ENCODE assay signal across 8 cellular contexts in genomic region chr1:40404670-40405462, GRCh38. TPM values are rescaled to one million over a fixed set of nuclear protein-coding genes. Genes with fewer than 3 reads are reported as not detected.
DNase-seq lines count a peak whose midpoint lies in the region; ATAC-seq, FAIRE-seq and TF ChIP-seq lines count a peak whose summit lies in the region.

No MANE protein-coding gene starts in this region.

- ATAC-seq in HG03097 (IDR thresholded peaks at IDR 0.05; ENCODE audit: low FRiP score, unreplicated experiment) (peak; percentile 42), HG03025 (IDR thresholded peaks at IDR 0.05; ENCODE audit: low FRiP score, unreplicated experiment) (no peak), GM21619 (IDR thresholded peaks at IDR 0.05; ENCODE audit: unreplicated experiment) (no peak)

- H3K79me2 ChIP-seq in astrocyte (ENCODE audit: insufficient read depth, low read length): peaks cover 30% of the 10 kb centered on the region

- no peak overlapping the region for H3K4me3 Mint-ChIP-seq in astrocyte (ENCODE audit: unreplicated experiment)

- no peaks in the 10 kb centered on the region for H3K9me3 Mint-ChIP-seq in astrocyte (ENCODE audit: unreplicated experiment)

- H3K4me1 Mint-ChIP-seq in astrocyte (ENCODE audit: low read depth, unreplicated experiment): no peaks in the 10 kb centered on the region

- H4K20me1 ChIP-seq in astrocyte (ENCODE audit: insufficient read depth, low read length): peaks cover 38% of the 10 kb centered on the region

- H3K9me3 ChIP-seq in NT2/D1 (ENCODE audit: insufficient read depth, low read length) (no peaks in the 10 kb centered on the region), astrocyte (ENCODE audit: insufficient read depth, low read depth, low read length) (no peaks in the 10 kb centered on the region)

- no peaks in the 10 kb centered on the region for H3K27me3 ChIP-seq in NT2/D1 (ENCODE audit: insufficient read depth, insufficient read length)
- H3K27me3 ChIP-seq in astrocyte (ENCODE audit: insufficient read depth, low read length): no peaks in the 10 kb centered on the region

- H3K4me3 ChIP-seq in NT2/D1 (ENCODE audit: insufficient read length, low read depth) (no peak overlapping the region), astrocyte (ENCODE audit: insufficient read depth, low read depth, low read length) (no peak overlapping the region)

- no peak overlapping the region for H3K9ac ChIP-seq in NT2/D1 (ENCODE audit: insufficient read length, low read depth)
- no peak overlapping the region for H3K9ac ChIP-seq in astrocyte (ENCODE audit: low read length)

- H3K27ac Mint-ChIP-seq in astrocyte (ENCODE audit: unreplicated experiment): no peak overlapping the region

- TF ChIP-seq CTCF in astrocyte (IDR thresholded peaks at IDR 0.05; ENCODE audit: insufficient read depth, low read depth, low read length): peak; percentile 91

- peaks cover 2% of the 10 kb centered on the region for H3K4me1 ChIP-seq in NT2/D1 (ENCODE audit: insufficient read depth, insufficient read length)
- no peaks in the 10 kb centered on the region for H3K4me1 ChIP-seq in astrocyte (ENCODE audit: insufficient read depth, low read length)

- no peak overlapping the region for H2AFZ ChIP-seq in astrocyte (ENCODE audit: low read depth, low read length)

- H3K27me3 Mint-ChIP-seq in astrocyte (ENCODE audit: low read depth, unreplicated experiment): no peaks in the 10 kb centered on the region

- H3K4me2 ChIP-seq in astrocyte (ENCODE audit: low read length): peak overlapping the region; percentile 10

- H3K36me3 ChIP-seq in NT2/D1 (ENCODE audit: insufficient read depth, insufficient read length, low read length): peaks cover 3% of the 10 kb centered on the region
- peaks cover 3% of the 10 kb centered on the region for H3K36me3 ChIP-seq in astrocyte (ENCODE audit: insufficient read depth, low read length)

- H3K27ac ChIP-seq in astrocyte (ENCODE audit: low read depth, low read length): no peak overlapping the region

- peak; percentile 99 for DNase-seq in DMS 273 treated with DMSO at 0.1 percent for 48 hours (lab: John Stamatoyannopoulos, UW)
- DNase-seq in NT2/D1 (ENCODE audit: low read depth, low spot score): peak; percentile 57
- peak; percentile 35 for DNase-seq in astrocyte (ENCODE audit: low read depth)
- peak; percentile 23 to 87 for DNase-seq in hippocampal formation (lab: John Stamatoyannopoulos, UW)
- peak in 5 of 6 experiments; percentile 30 to 84 (median 74) for DNase-seq in stimulated activated naive CD4-positive, alpha-beta T cell (lab: John Stamatoyannopoulos, UW)

- FAIRE-seq in astrocyte (lab: Jason Lieb, UNC): peak; percentile 43

- H3K36me3 Mint-ChIP-seq in astrocyte (ENCODE audit: low read depth, unreplicated experiment): peaks cover 5% of the 10 kb centered on the region

RNA-seq across cellular contexts. Expression of gene SMAP2, which starts 31.3 kb away (rescaled TPM):
- total RNA-seq in astrocyte: 16.8 and 18.3 TPM in 2 replicates

RNA-seq across cellular contexts. Expression of gene ZFP69B, which starts 45.4 kb away (rescaled TPM):
- 4.3 and 5.4 TPM in 2 replicates for total RNA-seq in astrocyte

Comparison
In these comparisons a context has a peak if more than half of its experiments do, and no peak if none do; other contexts are left out.
1. DNase-seq: peak in every context shown above with its lines; median percentile 99 in DMS 273 treated with DMSO at 0.1 percent for 48 hours; 74 in stimulated activated naive CD4-positive, alpha-beta T cell; 57 in NT2/D1; 55 in hippocampal formation; 35 in astrocyte.